8 cellular contexts compared by ENCODE assay signal in genomic region chrX:134926864-134927263, GRCh38.
"Had no signal": no experiment of that assay in that cellular context is flagged by ENCODE, and none has a peak within 500 bp of the region (broad histone marks: within the 10 kb centered on the region; RNA-seq: fewer than 3 reads in every experiment).

No MANE protein-coding gene starts in this region.

- DNase-seq: GDM1, GF-D8 had no signal

- ATAC-seq: GM12878 had no signal

- H3K4me3 ChIP-seq: GM12878 had no signal

- FAIRE-seq: G401.6, GM12878, GM12891, GM12892, GM18507, GM19239 had no signal
